Comparison of ENCODE assay signal across 14 cellular contexts in genomic region chr6:125302840-125303511, GRCh38. TPM values are rescaled to one million over a fixed set of nuclear protein-coding genes. Genes with fewer than 3 reads are reported as not detected.
DNase-seq lines count a peak whose midpoint lies in the region; ATAC-seq and TF ChIP-seq lines count a peak whose summit lies in the region.
"Had no signal": no experiment of that assay in that cellular context is flagged by ENCODE, and none has a peak within 500 bp of the region (broad histone marks: within the 10 kb centered on the region; RNA-seq: fewer than 3 reads in every experiment).

No MANE protein-coding gene starts in this region.

- H3K27ac Mint-ChIP-seq in CD4-positive, alpha-beta memory T cell = peak overlapping the region; percentile 65 to 94 (median 84)
- H3K27ac Mint-ChIP-seq in HFFc6 = peak overlapping the region; percentile 6; the same call in 1 of the 2 replicates
- H3K27ac Mint-ChIP-seq in activated T-helper 17 cell treated with anti-CD3 and anti-CD28 coated beads, Interleukin-2, amount 50 U/mL, for 72 hours = peak overlapping the region; percentile 65

- H3K4ac ChIP-seq in mesenchymal stem cell (ENCODE audit: low read depth in 1 of 2, low read length in 2 of 2) = no peak overlapping the region

- intact Hi-C loops in CD4-positive, alpha-beta memory T cell (cut with micrococcal nuclease) = loop anchor here (2.0 to 5.0 kb wide), 4 partner anchors 479 to 1964 kb away; partner anchors contain the start of genes HINT3, RNF146 and TRMT11

- no peak overlapping the region for H3K14ac ChIP-seq in mesenchymal stem cell (ENCODE audit: low read length in 2 of 2)

- no peak for TF ChIP-seq CTCF in HFFc6 (IDR thresholded peaks at IDR 0.05)

- peaks cover 13% of the 10 kb centered on the region for H3K79me1 ChIP-seq in mesenchymal stem cell (replicated peaks; ENCODE audit: low read length, poor library complexity, severe bottlenecking)

- H2BK12ac ChIP-seq in mesenchymal stem cell (ENCODE audit: low read length in 2 of 2) = no peak overlapping the region

- H3K36me3 ChIP-seq in CD4-positive, alpha-beta memory T cell (ENCODE audit: insufficient read depth, low read length) = no peaks in the 10 kb centered on the region
- H3K36me3 ChIP-seq in mesenchymal stem cell (ENCODE audit: control insufficient read depth in 1 of 2, insufficient read depth in 2 of 2, low read depth in 1 of 2, low read length in 2 of 2) = peaks cover 3 to 22% of the 10 kb centered on the region in 2 experiments

- H3K27me3 Mint-ChIP-seq in CD4-positive, alpha-beta memory T cell = peaks cover under 1% of the 10 kb centered on the region in 2 donors
- H3K27me3 Mint-ChIP-seq in HFFc6 (ENCODE audit: insufficient read depth) = peaks cover 5% of the 10 kb centered on the region
- no peaks in the 10 kb centered on the region for H3K27me3 Mint-ChIP-seq in activated T-helper 17 cell treated with anti-CD3 and anti-CD28 coated beads, Interleukin-2, amount 50 U/mL, for 72 hours

- no peaks in the 10 kb centered on the region for H3K9me3 ChIP-seq in CD4-positive, alpha-beta memory T cell (ENCODE audit: control insufficient read depth in 1 of 2, low read length in 2 of 2)
- H3K9me3 ChIP-seq in mesenchymal stem cell (ENCODE audit: control insufficient read depth, low read length) = peaks cover 7% of the 10 kb centered on the region

- peak in 4 of 5 donors; percentile 46 to 63 (median 54) for DNase-seq in CD4-positive, alpha-beta memory T cell
- DNase-seq in HFFc6 (no peak), mesenchymal stem cell (no peak), T-helper 9 cell (no peak), NCI-H1092 (lab: John Stamatoyannopoulos, UW) (no peak), NCI-H128 (lab: John Stamatoyannopoulos, UW; ENCODE audit: unreplicated experiment) (no peak)
- DNase-seq: left cardiac atrium; NCI-H510A; RPMI8226; stimulated activated naive CD4-positive, alpha-beta T cell treated with Interleukin-2 at 50 U/mL for 16 hours; WERI-Rb-1 had no signal

- H2BK15ac ChIP-seq in mesenchymal stem cell (ENCODE audit: low read depth, poor library complexity, severe bottlenecking) = no peak overlapping the region

- no peaks in the 10 kb centered on the region for H3K27me3 ChIP-seq in CD4-positive, alpha-beta memory T cell (ENCODE audit: insufficient read depth, low read length)
- H3K27me3 ChIP-seq in mesenchymal stem cell (ENCODE audit: control insufficient read depth in 1 of 2, insufficient read depth in 1 of 2, low read length in 2 of 2) = peaks cover 0 to 7% of the 10 kb centered on the region in 2 experiments

- no peak overlapping the region for H3K23ac ChIP-seq in mesenchymal stem cell (ENCODE audit: low read length in 2 of 2)

- H3K4me1 Mint-ChIP-seq in CD4-positive, alpha-beta memory T cell = peaks cover 41 to 49% (median 46%) of the 10 kb centered on the region in 4 donors
- H3K4me1 Mint-ChIP-seq in HFFc6 (ENCODE audit: low read depth) = peaks cover 48% of the 10 kb centered on the region
- H3K4me1 Mint-ChIP-seq in activated T-helper 17 cell treated with anti-CD3 and anti-CD28 coated beads, Interleukin-2, amount 50 U/mL, for 72 hours = peaks cover 27% of the 10 kb centered on the region

- H3K4me3 Mint-ChIP-seq in CD4-positive, alpha-beta memory T cell = peak overlapping the region; percentile 78 to 97 (median 92)
- 0 out of 2 replicates have a peak overlapping the region, but pooled peaks have one; percentile 94 for H3K4me3 Mint-ChIP-seq in HFFc6
- H3K4me3 Mint-ChIP-seq in activated T-helper 17 cell treated with anti-CD3 and anti-CD28 coated beads, Interleukin-2, amount 50 U/mL, for 72 hours = peak overlapping the region; percentile 92

- no peak overlapping the region for H2BK120ac ChIP-seq in mesenchymal stem cell (ENCODE audit: low read depth, low read length)

- H3K4me3 ChIP-seq in CD4-positive, alpha-beta memory T cell (ENCODE audit: low read length in 2 of 2) = no peak overlapping the region
- H3K4me3 ChIP-seq in mesenchymal stem cell (ENCODE audit: insufficient read depth in 1 of 2, low read depth in 1 of 2, low read length in 2 of 2) = no peak overlapping the region

- ATAC-seq in activated T-helper 17 cell treated with anti-CD3 and anti-CD28 coated beads, Interleukin-2, amount 50 U/mL, for 72 hours (replicated peaks) = no peak
- ATAC-seq in GM19324 (IDR thresholded peaks at IDR 0.05; ENCODE audit: low FRiP score, unreplicated experiment) = no peak

- no peak overlapping the region for H4K8ac ChIP-seq in mesenchymal stem cell (ENCODE audit: low read length)

- POLR2A ChIA-PET in CD4-positive, alpha-beta memory T cell (lab: Charles Lee; ENCODE audit: partially characterized antibody) = interaction anchor here (1.6 to 5.1 kb wide), 4 partner anchors 445 to 654 kb away, joined by 5 to 40 read pairs (median 16); partner anchors contain the start of genes HINT3 and NCOA7

- no peak overlapping the region for H3K18ac ChIP-seq in mesenchymal stem cell (ENCODE audit: low read depth in 1 of 2, low read length in 2 of 2)

- no peak overlapping the region for H2AFZ ChIP-seq in mesenchymal stem cell (ENCODE audit: low read depth, low read length)

- CTCF ChIA-PET in CD4-positive, alpha-beta memory T cell (lab: Charles Lee; ENCODE audit: partially characterized antibody) = interaction anchor here (0.5 to 4.3 kb wide), 5 partner anchors 9 to 478 kb away, joined by 3 to 36 read pairs (median 6); no protein-coding TSS in a partner anchor

- H3K9ac ChIP-seq in mesenchymal stem cell (ENCODE audit: low read length) = no peak overlapping the region

- H3K4me2 ChIP-seq in mesenchymal stem cell (ENCODE audit: low read length, poor library complexity, severe bottlenecking) = no peak overlapping the region

- peak overlapping the region; percentile 25 for H3K27ac ChIP-seq in CD4-positive, alpha-beta memory T cell (ENCODE audit: low read depth, low read length)
- H3K27ac ChIP-seq in mesenchymal stem cell (ENCODE audit: low read length, poor library complexity, severe bottlenecking) = peak overlapping the region; percentile 29
- H3K27ac ChIP-seq: WERI-Rb-1 had no signal

- peaks cover 47% of the 10 kb centered on the region for H3K4me1 ChIP-seq in CD4-positive, alpha-beta memory T cell (ENCODE audit: insufficient read depth, low read length)
- peaks cover 2% of the 10 kb centered on the region for H3K4me1 ChIP-seq in mesenchymal stem cell (ENCODE audit: control insufficient read depth, insufficient read depth, low read depth, low read length)

- peaks cover 15 to 25% of the 10 kb centered on the region in 2 donors for H3K36me3 Mint-ChIP-seq in CD4-positive, alpha-beta memory T cell
- peaks cover 17% of the 10 kb centered on the region for H3K36me3 Mint-ChIP-seq in HFFc6 (ENCODE audit: low read depth)
- peaks cover 33% of the 10 kb centered on the region for H3K36me3 Mint-ChIP-seq in activated T-helper 17 cell treated with anti-CD3 and anti-CD28 coated beads, Interleukin-2, amount 50 U/mL, for 72 hours (ENCODE audit: low read depth)

- WGBS in mesenchymal stem cell = 80% methylated on average over 4 of the region's 4 CpGs

- no peak overlapping the region for H4K91ac ChIP-seq in mesenchymal stem cell (ENCODE audit: low read length)

- H2BK5ac ChIP-seq in mesenchymal stem cell (ENCODE audit: low read depth, low read length, poor library complexity, severe bottlenecking) = no peak overlapping the region

- no peak overlapping the region for H2AK5ac ChIP-seq in mesenchymal stem cell (ENCODE audit: low read length, severe bottlenecking)

- peaks cover 0 to 3% (median 0%) of the 10 kb centered on the region in 8 donors for H3K9me3 Mint-ChIP-seq in CD4-positive, alpha-beta memory T cell
- H3K9me3 Mint-ChIP-seq in HFFc6 = peaks cover 3% of the 10 kb centered on the region; the same call in 1 of the 2 replicates
- H3K9me3 Mint-ChIP-seq in activated T-helper 17 cell treated with anti-CD3 and anti-CD28 coated beads, Interleukin-2, amount 50 U/mL, for 72 hours = peaks cover 8% of the 10 kb centered on the region
- H3K9me3 Mint-ChIP-seq: dendritic cell treated with granulocyte-macrophage colony-stimulating factor and Interleukin-4, amounts not matched to agents 40 ng/mL and 50 ng/mL, for 4 days had no signal

RNA-seq across cellular contexts. Expression of gene HDDC2, which starts 1.2 kb away (rescaled TPM):
- 10 to 100 TPM; 49.5 to 53.5 TPM for total RNA-seq in CD4-positive, alpha-beta memory T cell
- polyA plus RNA-seq in CD4-positive, alpha-beta memory T cell = 100 to 1,000 TPM in 1 of 2 donors, 10 to 100 TPM in 1; 97.1 to 128 TPM
- 10 to 100 TPM; 50.0 to 59.3 (median 57.8) TPM for total RNA-seq in HFFc6 (2021; fragmentation: NEBNext Ultra II Directional; extraction: Animal tissue kit (Norgen Biotek cat#: 25700))
- total RNA-seq in activated T-helper 17 cell treated with anti-CD3 and anti-CD28 coated beads, Interleukin-2, amount 50 U/mL, for 72 hours = 10 to 100 TPM; 51.5 to 74.4 TPM
- 47.5 TPM for polyA plus RNA-seq in mesenchymal stem cell (2013, experiment 1 of 2)
- 50.7 TPM for polyA plus RNA-seq in mesenchymal stem cell (2013, experiment 2 of 2)

Comparison
In these comparisons a context has a peak if more than half of its experiments do, and no peak if none do; other contexts are left out.
1. DNase-seq: peak in CD4-positive, alpha-beta memory T cell (4 of 5); none in HFFc6 (single experiment), mesenchymal stem cell (single experiment), T-helper 9 cell (single experiment), NCI-H1092 (single experiment) and NCI-H128 (single experiment).
2. H3K27ac Mint-ChIP-seq: peak in every context shown above with its lines; median percentile 84 in CD4-positive, alpha-beta memory T cell; 65 in activated T-helper 17 cell treated with anti-CD3 and anti-CD28 coated beads, Interleukin-2, amount 50 U/mL, for 72 hours; 6 in HFFc6.
3. Peak in every context shown above with its lines, with median percentiles within 50 percentile points of each other: H3K4me3 Mint-ChIP-seq.